26 cellular contexts compared by ENCODE assay signal in genomic region chr5:66151030-66151429, GRCh38. TPM values are rescaled to one million over a fixed set of nuclear protein-coding genes. Genes with fewer than 3 reads are reported as not detected.
DNase-seq lines count a peak whose midpoint lies in the region; ATAC-seq and TF ChIP-seq lines count a peak whose summit lies in the region.
"Had no signal": no experiment of that assay in that cellular context is flagged by ENCODE, and none has a peak within 500 bp of the region (broad histone marks: within the 10 kb centered on the region; RNA-seq: fewer than 3 reads in every experiment).

No MANE protein-coding gene starts in this region.

- H3K4me3 Mint-ChIP-seq in activated T-cell treated with anti-CD3 and anti-CD28 coated beads, Interleukin-2, amount 50 U/mL, for 72 hours = peak overlapping the region; percentile 40 to 73
- no peak overlapping the region for H3K4me3 Mint-ChIP-seq in CD4-positive, alpha-beta T cell
- H3K4me3 Mint-ChIP-seq: activated naive CD8-positive, alpha-beta T cell treated with anti-CD3 and anti-CD28 coated beads, Interleukin-2, amount 10 ng/mL, durations not matched to agents 7 days and 5 days; effector memory CD8-positive, alpha-beta T cell; memory B cell had no signal

- H3K36me3 Mint-ChIP-seq in activated T-cell treated with anti-CD3 and anti-CD28 coated beads, Interleukin-2, amount 50 U/mL, for 72 hours (ENCODE audit: insufficient read depth in 2 of 2) = no peaks in the 10 kb centered on the region
- H3K36me3 Mint-ChIP-seq in CD4-positive, alpha-beta T cell (ENCODE audit: low read depth) = peaks cover 28% of the 10 kb centered on the region

- peaks cover 29% of the 10 kb centered on the region for H3K4me1 ChIP-seq in GM23248 (ENCODE audit: insufficient read depth)

- peak; percentile 21 to 55 for ATAC-seq in activated CD4-positive, CD25-positive, alpha-beta regulatory T cell treated with anti-CD3 and anti-CD28 coated beads, Interleukin-2, amount 50 U/mL, for 24 hours
- ATAC-seq in activated T-cell treated with anti-CD3 and anti-CD28 coated beads, Interleukin-2, amount 50 U/mL, for 72 hours (replicated peaks in 1 of 2) = peak; percentile 87 to 94
- ATAC-seq in CD4-positive, alpha-beta T cell (ENCODE audit: poor library complexity) = no peak
- ATAC-seq in left ventricle myocardium superior = no peak
- ATAC-seq: effector memory CD8-positive, alpha-beta T cell had no signal

- H3K27me3 ChIP-seq in GM23248 (replicated peaks; ENCODE audit: insufficient read depth) = no peaks in the 10 kb centered on the region
- no peaks in the 10 kb centered on the region for H3K27me3 ChIP-seq in CD4-positive, alpha-beta T cell (ENCODE audit: control insufficient read depth, insufficient read depth, low read length)
- H3K27me3 ChIP-seq: brain microvascular endothelial cell, esophagus squamous epithelium, spleen, stomach, transverse colon had no signal

- POLR2A ChIA-PET in CD4-positive, alpha-beta T cell (lab: Charles Lee) = interaction anchor here (0.6 kb wide), 1 partner anchor 1317 kb away, joined by 5 read pairs; no protein-coding TSS in a partner anchor

- no peaks in the 10 kb centered on the region for H3K9me3 Mint-ChIP-seq in activated T-cell treated with anti-CD3 and anti-CD28 coated beads, Interleukin-2, amount 50 U/mL, for 72 hours
- H3K9me3 Mint-ChIP-seq in CD4-positive, alpha-beta T cell = no peaks in the 10 kb centered on the region
- H3K9me3 Mint-ChIP-seq: effector memory CD8-positive, alpha-beta T cell; memory B cell had no signal

- no peaks in the 10 kb centered on the region for H3K27me3 Mint-ChIP-seq in activated T-cell treated with anti-CD3 and anti-CD28 coated beads, Interleukin-2, amount 50 U/mL, for 72 hours (ENCODE audit: low read depth)
- no peaks in the 10 kb centered on the region for H3K27me3 Mint-ChIP-seq in CD4-positive, alpha-beta T cell
- H3K27me3 Mint-ChIP-seq: activated naive CD8-positive, alpha-beta T cell treated with anti-CD3 and anti-CD28 coated beads, Interleukin-2, amount 10 ng/mL, durations not matched to agents 7 days and 5 days; effector memory CD8-positive, alpha-beta T cell; memory B cell had no signal

- no peaks in the 10 kb centered on the region for H3K9me2 ChIP-seq in GM23248 (ENCODE audit: insufficient read depth)

- no peaks in the 10 kb centered on the region for H3K9me3 ChIP-seq in GM23248 (ENCODE audit: low read depth)
- H3K9me3 ChIP-seq in CD4-positive, alpha-beta T cell (ENCODE audit: control insufficient read depth, low read length) = no peaks in the 10 kb centered on the region
- H3K9me3 ChIP-seq: Caco-2, esophagus squamous epithelium, spleen, stomach, transverse colon had no signal

- H3F3A ChIP-seq in GM23248 (ENCODE audit: insufficient read depth) = peaks cover 5% of the 10 kb centered on the region; the same call in 1 of the 2 replicates

- no peak overlapping the region for H3K4me2 ChIP-seq in GM23248 (ENCODE audit: unreplicated experiment)

- in situ Hi-C loops in GM23248 (cut with MboI) = no loop called here

- intact Hi-C loops in CD4-positive, alpha-beta T cell (cut with DNase I, micrococcal nuclease) = no loop called here
- intact Hi-C loops in left ventricle myocardium superior (cut with micrococcal nuclease) = no loop called here

- CTCF ChIA-PET in CD4-positive, alpha-beta T cell (lab: Charles Lee) = no interaction called here

- peaks cover 20% of the 10 kb centered on the region for H4K20me1 ChIP-seq in GM23248 (ENCODE audit: insufficient read depth)

- H3K36me3 ChIP-seq in GM23248 (ENCODE audit: low read depth) = peaks cover 7% of the 10 kb centered on the region; the same call in 1 of the 2 replicates
- H3K36me3 ChIP-seq: brain microvascular endothelial cell, stomach had no signal

- no peak overlapping the region for H3K4me3 ChIP-seq in GM23248
- H3K4me3 ChIP-seq: esophagus squamous epithelium, spleen, stomach, transverse colon had no signal

- H3K27ac ChIP-seq in GM23248 = no peak overlapping the region
- no peak overlapping the region for H3K27ac ChIP-seq in CD4-positive, alpha-beta T cell (ENCODE audit: low read depth, low read length)
- H3K27ac ChIP-seq: brain microvascular endothelial cell, esophagus squamous epithelium, spleen, stomach, transverse colon had no signal

- H3K27ac Mint-ChIP-seq in activated T-cell treated with anti-CD3 and anti-CD28 coated beads, Interleukin-2, amount 50 U/mL, for 72 hours = peak overlapping the region; percentile 74
- H3K27ac Mint-ChIP-seq in CD4-positive, alpha-beta T cell = no peak overlapping the region
- H3K27ac Mint-ChIP-seq: activated naive CD8-positive, alpha-beta T cell treated with anti-CD3 and anti-CD28 coated beads, Interleukin-2, amount 10 ng/mL, durations not matched to agents 7 days and 5 days had no signal

- no peak overlapping the region for H3K9ac ChIP-seq in GM23248

- WGBS in GM23248 (ENCODE audit: low coverage in 1 of 2, low lambda C conversion rate in 2 of 2, missing lambda C conversion rate in 2 of 2), 2 experiments = 73 to 76% methylated on average over 2 of the region's 2 CpGs

- H3K79me2 ChIP-seq in GM23248 (ENCODE audit: insufficient read depth) = peaks cover 100% of the 10 kb centered on the region

- no peak for TF ChIP-seq CTCF in CD4-positive, alpha-beta T cell (IDR thresholded peaks at IDR 0.05)

- no peak overlapping the region for H2AFZ ChIP-seq in GM23248

- peaks cover 55% of the 10 kb centered on the region for H3K4me1 Mint-ChIP-seq in activated T-cell treated with anti-CD3 and anti-CD28 coated beads, Interleukin-2, amount 50 U/mL, for 72 hours (ENCODE audit: low read depth)
- H3K4me1 Mint-ChIP-seq in CD4-positive, alpha-beta T cell (ENCODE audit: low read depth) = peaks cover 60% of the 10 kb centered on the region

- DNase-seq in activated CD4-positive, CD25-positive, alpha-beta regulatory T cell treated with anti-CD3 and anti-CD28 coated beads, Interleukin-2, amount 50 U/mL, for 72 hours = no peak
- DNase-seq in GM23248 (peak; percentile 36), T-helper 9 cell (no peak), left ventricle myocardium superior (no peak)
- DNase-seq in activated T-cell treated with anti-CD3 and anti-CD28 coated beads, Interleukin-2, amount 50 U/mL, for 72 hours = peak; percentile 26 to 38
- peak; percentile 62 for DNase-seq in stimulated activated CD4-positive, alpha-beta T cell treated with anti-CD3 and anti-CD28 coated beads, Interleukin-1b, Interleukin-23, amount 100 ng/mL, for 48 hours
- no peak for DNase-seq in CD4-positive, alpha-beta T cell
- DNase-seq: 8988T; activated naive CD8-positive, alpha-beta T cell treated with anti-CD3 and anti-CD28 coated beads, Interleukin-2, amount 10 ng/mL, durations not matched to agents 7 days and 5 days; brain microvascular endothelial cell; Caco-2; effector memory CD8-positive, alpha-beta T cell; esophagus squamous epithelium; KG1; kidney; NCI-H187 treated with DMSO at 0.1 percent for 48 hours; NCI-H2227 treated with DMSO at 0.1 percent for 48 hours; NCI-H774; nucleus accumbens; SHP77; spleen; stomach; SW 1271; transverse colon had no signal

RNA-seq across cellular contexts. Expression of gene SREK1, which starts 6.9 kb away (rescaled TPM):
- total RNA-seq in GM23248 (2014; rRNA removed; shearing (Covaris generic)) = 32.2 and 39.7 TPM in 2 replicates
- polyA plus RNA-seq in GM23248 (2016; fragmentation: Nextera tagmentation; extraction: Ambion mirVana) = 37.0 and 45.5 TPM in 2 replicates
- total RNA-seq in activated T-cell treated with anti-CD3 and anti-CD28 coated beads, Interleukin-2, amount 50 U/mL, for 72 hours = 10 to 100 TPM; 63.1 to 76.7 TPM
- total RNA-seq in CD4-positive, alpha-beta T cell = 100 to 1,000 TPM; 137 to 155 TPM
- total RNA-seq in left ventricle myocardium superior = 32.3 TPM

Comparison
In these comparisons a context has a peak if more than half of its experiments do, and no peak if none do; other contexts are left out.
1. ATAC-seq: peak in activated CD4-positive, CD25-positive, alpha-beta regulatory T cell treated with anti-CD3 and anti-CD28 coated beads, Interleukin-2, amount 50 U/mL, for 24 hours (2 of 2) and activated T-cell treated with anti-CD3 and anti-CD28 coated beads, Interleukin-2, amount 50 U/mL, for 72 hours (2 of 2); none in CD4-positive, alpha-beta T cell (single experiment) and left ventricle myocardium superior (single experiment).
2. DNase-seq: peak in GM23248 (single experiment), activated T-cell treated with anti-CD3 and anti-CD28 coated beads, Interleukin-2, amount 50 U/mL, for 72 hours (2 of 2) and stimulated activated CD4-positive, alpha-beta T cell treated with anti-CD3 and anti-CD28 coated beads, Interleukin-1b, Interleukin-23, amount 100 ng/mL, for 48 hours (single experiment); none in activated CD4-positive, CD25-positive, alpha-beta regulatory T cell treated with anti-CD3 and anti-CD28 coated beads, Interleukin-2, amount 50 U/mL, for 72 hours (single experiment), T-helper 9 cell (single experiment), CD4-positive, alpha-beta T cell (0 of 10) and left ventricle myocardium superior (single experiment).